ENCODE assay signal across 8 cellular contexts in genomic region chr19:42122691-42123607, GRCh38. TPM values are rescaled to one million over a fixed set of nuclear protein-coding genes. Genes with fewer than 3 reads are reported as not detected.
DNase-seq lines count a peak whose midpoint lies in the region; ATAC-seq and TF ChIP-seq lines count a peak whose summit lies in the region.

No MANE protein-coding gene starts in this region.

- intact Hi-C loops in Right ventricle myocardium superior (cut with DNase I) (no loop called here), body of pancreas (cut with DNase I) (no loop called here), Caco-2 (cut with micrococcal nuclease; ENCODE audit: unreplicated experiment) (no loop called here)

- peaks cover 40 to 45% of the 10 kb centered on the region in 2 donors for H3K4me1 Mint-ChIP-seq in effector memory CD8-positive, alpha-beta T cell (ENCODE audit: low read depth in 2 of 2)
- H3K4me1 Mint-ChIP-seq in Caco-2 (ENCODE audit: low read depth, unreplicated experiment): no peaks in the 10 kb centered on the region

- H3K9me3 ChIP-seq in BE2C (no peaks in the 10 kb centered on the region; the same call in 1 of the 2 replicates), body of pancreas (no peaks in the 10 kb centered on the region), Caco-2 (no peaks in the 10 kb centered on the region)

- peak overlapping the region; percentile 60 to 75 for H3K4me3 Mint-ChIP-seq in effector memory CD8-positive, alpha-beta T cell
- no peak overlapping the region for H3K4me3 Mint-ChIP-seq in Caco-2 (ENCODE audit: unreplicated experiment)

- no peaks in the 10 kb centered on the region for H3K36me3 Mint-ChIP-seq in effector memory CD8-positive, alpha-beta T cell (ENCODE audit: insufficient read depth)
- no peaks in the 10 kb centered on the region for H3K36me3 Mint-ChIP-seq in Caco-2 (ENCODE audit: insufficient read depth, unreplicated experiment)

- TF ChIP-seq CTCF in BE2C (IDR thresholded peaks at IDR 0.05; ENCODE audit: low read depth, low read length): no peak
- no peak for TF ChIP-seq CTCF in body of pancreas (IDR thresholded peaks at IDR 0.05)
- TF ChIP-seq CTCF in Caco-2 (IDR thresholded peaks at IDR 0.05; ENCODE audit: insufficient read depth in 1 of 2, low read depth in 1 of 2, low read length in 1 of 2, severe bottlenecking in 1 of 2, unreplicated experiment in 1 of 2): no peak

- no peak overlapping the region for H3K27ac ChIP-seq in body of pancreas

- peak; percentile 86 for DNase-seq in activated CD4-positive, alpha-beta T cell treated with anti-CD3 and anti-CD28 coated beads for 48 hours
- DNase-seq in effector memory CD8-positive, alpha-beta T cell: peak in 1 of 3 experiments; percentile 20
- peak; percentile 20 to 31 for DNase-seq in stimulated activated CD8-positive, alpha-beta memory T cell treated with anti-CD3 and anti-CD28 coated beads, Interleukin-7, amount 100 ng/mL, for 1 hour (ENCODE audit: low read depth in 2 of 2)
- DNase-seq in BE2C (no peak), Right ventricle myocardium superior (no peak), body of pancreas (no peak), Caco-2 (no peak)

- H3K27ac Mint-ChIP-seq in effector memory CD8-positive, alpha-beta T cell: peak overlapping the region; percentile 89 to 96
- H3K27ac Mint-ChIP-seq in Caco-2 (ENCODE audit: unreplicated experiment): no peak overlapping the region

- H3K9me3 Mint-ChIP-seq in effector memory CD8-positive, alpha-beta T cell: no peaks in the 10 kb centered on the region
- no peaks in the 10 kb centered on the region for H3K9me3 Mint-ChIP-seq in Caco-2 (ENCODE audit: unreplicated experiment)

- BruUV-seq in Caco-2 (replicated peaks; lab: Mats Ljungman, UMichigan): no TSS peak

- POLR2A ChIA-PET in Caco-2 (lab: Charles Lee): no interaction called here

- no peaks in the 10 kb centered on the region for H3K4me1 ChIP-seq in BE2C
- H3K4me1 ChIP-seq in body of pancreas: no peaks in the 10 kb centered on the region
- H3K4me1 ChIP-seq in Caco-2: no peaks in the 10 kb centered on the region

- CTCF ChIA-PET in Caco-2 (lab: Charles Lee): interaction anchor here (0.6 kb wide), 1 partner anchor 368 kb away, joined by 3 read pairs; no protein-coding TSS in a partner anchor

- no peaks in the 10 kb centered on the region for H3K27me3 Mint-ChIP-seq in effector memory CD8-positive, alpha-beta T cell
- peaks cover 5% of the 10 kb centered on the region for H3K27me3 Mint-ChIP-seq in Caco-2 (ENCODE audit: insufficient read depth, unreplicated experiment)

- no peaks in the 10 kb centered on the region for H3K36me3 ChIP-seq in BE2C
- H3K36me3 ChIP-seq in body of pancreas (replicated peaks in 1 of 2; ENCODE audit: insufficient read depth in 1 of 2, low read depth in 2 of 2): no peaks in the 10 kb centered on the region
- H3K36me3 ChIP-seq in Caco-2 (ENCODE audit: control insufficient read depth, insufficient read depth, low read length): no peaks in the 10 kb centered on the region

- TF ChIP-seq POLR2A in body of pancreas (IDR thresholded peaks at IDR 0.05): no peak

- 73 to 78% methylated on average over 14 to 17 of the region's 17 CpGs for WGBS in body of pancreas, 2 donors

- no peak overlapping the region for H3K4me3 ChIP-seq in BE2C (ENCODE audit: low read depth, low read length)
- H3K4me3 ChIP-seq in body of pancreas: no peak overlapping the region
- H3K4me3 ChIP-seq in Caco-2 (ENCODE audit: low read depth, low read length): no peak overlapping the region

- ATAC-seq in GM19468 (IDR thresholded peaks at IDR 0.05; ENCODE audit: extremely low read depth, unreplicated experiment): peak; percentile 51
- ATAC-seq in effector memory CD8-positive, alpha-beta T cell (replicated peaks): peak; percentile 28
- ATAC-seq in Right ventricle myocardium superior (ENCODE audit: poor library complexity): no peak
- ATAC-seq in body of pancreas: no peak

- H3K27me3 ChIP-seq in BE2C (no peaks in the 10 kb centered on the region), body of pancreas (no peaks in the 10 kb centered on the region), Caco-2 (replicated peaks; ENCODE audit: control insufficient read depth, insufficient read depth, low read length) (no peaks in the 10 kb centered on the region)

RNA-seq across cellular contexts. Expression of gene POU2F2, which starts 9.3 kb away (rescaled TPM):
- 3.4 TPM for polyA plus RNA-seq in BE2C (2012; ENCODE audit: insufficient read depth, insufficient read length, low read depth)
- 0.91 TPM for total RNA-seq in Right ventricle myocardium superior
- 1 to 10 TPM in 1 of 2 donors, under 1 TPM in 1; under 0.01 to 1.6 TPM for total RNA-seq in body of pancreas
- total RNA-seq in Caco-2 (2022): 0.95 and 1.5 TPM in 2 replicates

RNA-seq across cellular contexts. Expression of gene ZNF574, which starts 47.0 kb away (rescaled TPM):
- 63.4 TPM for polyA plus RNA-seq in BE2C (2012; ENCODE audit: insufficient read depth, insufficient read length, low read depth)
- 8.4 TPM for total RNA-seq in Right ventricle myocardium superior
- total RNA-seq in body of pancreas: 10 to 100 TPM in 1 of 2 donors, 1 to 10 TPM in 1; 8.6 to 14.2 TPM
- total RNA-seq in Caco-2 (2022): 22.4 and 22.7 TPM in 2 replicates

RNA-seq across cellular contexts. Expression of gene GRIK5, which starts 52.9 kb away (rescaled TPM):
- polyA plus RNA-seq in BE2C (2012; ENCODE audit: insufficient read depth, insufficient read length, low read depth): 29.2 TPM
- 4.0 TPM for total RNA-seq in Right ventricle myocardium superior
- 1 to 10 TPM; 2.1 to 5.9 TPM for total RNA-seq in body of pancreas
- total RNA-seq in Caco-2 (2022): 0.30 and 0.48 TPM in 2 replicates

Comparison
In these comparisons a context has a peak if more than half of its experiments do, and no peak if none do; other contexts are left out.
1. ATAC-seq: peak in GM19468 (single experiment) and effector memory CD8-positive, alpha-beta T cell (single experiment); none in Right ventricle myocardium superior (single experiment) and body of pancreas (single experiment).
2. DNase-seq: peak in activated CD4-positive, alpha-beta T cell treated with anti-CD3 and anti-CD28 coated beads for 48 hours (single experiment) and stimulated activated CD8-positive, alpha-beta memory T cell treated with anti-CD3 and anti-CD28 coated beads, Interleukin-7, amount 100 ng/mL, for 1 hour (2 of 2); none in BE2C (single experiment), Right ventricle myocardium superior (single experiment), body of pancreas (0 of 4) and Caco-2 (0 of 2).